19 cellular contexts compared by ENCODE assay signal in genomic region chr16:23052908-23053580, GRCh38.
"Had no signal": no experiment of that assay in that cellular context is flagged by ENCODE, and none has a peak within 500 bp of the region (broad histone marks: within the 10 kb centered on the region; RNA-seq: fewer than 3 reads in every experiment).

No MANE protein-coding gene starts in this region.

- H3K4me1 Mint-ChIP-seq: activated CD8-positive, alpha-beta memory T cell treated with anti-CD3 and anti-CD28 coated beads, Interleukin-2, amount 10 ng/mL, durations not matched to agents 7 days and 5 days; immature natural killer cell had no signal

- H3K27ac ChIP-seq: lower lobe of right lung, thoracic aorta had no signal

- H3K4me1 ChIP-seq: lower lobe of right lung had no signal

- H3K4me3 ChIP-seq: lower lobe of right lung, thoracic aorta had no signal

- H3K27ac Mint-ChIP-seq: activated CD8-positive, alpha-beta memory T cell treated with anti-CD3 and anti-CD28 coated beads, Interleukin-2, amount 10 ng/mL, durations not matched to agents 7 days and 5 days; activated naive CD4-positive, alpha-beta T cell treated with anti-CD3 and anti-CD28 coated beads, Interleukin-2, amount 50 U/mL, for 72 hours; activated T-cell treated with anti-CD3 and anti-CD28 coated beads, Interleukin-2, amount 50 U/mL, for 24 hours; dendritic cell treated with granulocyte-macrophage colony-stimulating factor and Interleukin-4, amounts not matched to agents 40 ng/mL and 50 ng/mL, for 4 days; immature natural killer cell had no signal

- H3K36me3 Mint-ChIP-seq: activated CD8-positive, alpha-beta memory T cell treated with anti-CD3 and anti-CD28 coated beads, Interleukin-2, amount 10 ng/mL, durations not matched to agents 7 days and 5 days; activated naive CD4-positive, alpha-beta T cell treated with anti-CD3 and anti-CD28 coated beads, Interleukin-2, amount 50 U/mL, for 72 hours; brain; immature natural killer cell; naive thymus-derived CD8-positive, alpha-beta T cell had no signal

- H3K9me3 Mint-ChIP-seq: activated naive CD4-positive, alpha-beta T cell treated with anti-CD3 and anti-CD28 coated beads, Interleukin-2, amount 50 U/mL, for 72 hours; activated T-cell treated with anti-CD3 and anti-CD28 coated beads, Interleukin-2, amount 50 U/mL, for 24 hours; dendritic cell treated with granulocyte-macrophage colony-stimulating factor and Interleukin-4, amounts not matched to agents 40 ng/mL and 50 ng/mL, for 4 days; immature natural killer cell had no signal

- H3K4me3 Mint-ChIP-seq: activated CD8-positive, alpha-beta memory T cell treated with anti-CD3 and anti-CD28 coated beads, Interleukin-2, amount 10 ng/mL, durations not matched to agents 7 days and 5 days; activated T-cell treated with anti-CD3 and anti-CD28 coated beads, Interleukin-2, amount 50 U/mL, for 24 hours; dendritic cell treated with granulocyte-macrophage colony-stimulating factor and Interleukin-4, amounts not matched to agents 40 ng/mL and 50 ng/mL, for 4 days; immature natural killer cell; naive thymus-derived CD8-positive, alpha-beta T cell had no signal

- H3K9me3 ChIP-seq: lower lobe of right lung, thoracic aorta had no signal

- H3K36me3 ChIP-seq: lower lobe of right lung, thoracic aorta had no signal

- ATAC-seq: activated CD8-positive, alpha-beta memory T cell treated with anti-CD3 and anti-CD28 coated beads, Interleukin-2, amount 10 ng/mL, durations not matched to agents 7 days and 5 days; activated naive CD4-positive, alpha-beta T cell treated with anti-CD3 and anti-CD28 coated beads, Interleukin-2, amount 50 U/mL, for 72 hours; left cardiac atrium; lower lobe of right lung; naive thymus-derived CD8-positive, alpha-beta T cell; stimulated activated naive CD8-positive, alpha-beta T cell treated with anti-CD3 and anti-CD28 coated beads, Interleukin-15, Interleukin-2, amounts not matched to agents 100 U/mL and 50 U/mL, for 24 hours had no signal

- DNase-seq: activated CD4-positive, alpha-beta T cell treated with anti-CD3 and anti-CD28 coated beads for 1 hour; activated CD4-positive, alpha-beta T cell treated with anti-CD3 and anti-CD28 coated beads, Interleukin-2, amount 50 U/mL, for 48 hours; activated CD8-positive, alpha-beta memory T cell treated with anti-CD3 and anti-CD28 coated beads, Interleukin-2, amount 10 ng/mL, durations not matched to agents 7 days and 5 days; activated effector memory CD4-positive, alpha-beta T cell treated with anti-CD3 and anti-CD28 coated beads, Interleukin-2, amount 50 U/mL, for 16 hours; activated T-cell treated with anti-CD3 and anti-CD28 coated beads, Interleukin-2, amount 50 U/mL, for 24 hours; amniotic stem cell; erythroblast; immature natural killer cell; left cardiac atrium; lower lobe of right lung; naive thymus-derived CD8-positive, alpha-beta T cell; stimulated activated CD4-positive, alpha-beta T cell treated with anti-CD3 and anti-CD28 coated beads, Interleukin-4, amount 100 ng/mL, for 1 hour; stimulated activated CD8-positive, alpha-beta memory T cell treated with anti-CD3 and anti-CD28 coated beads, Interleukin-4, amount 100 ng/mL, for 48 hours; stimulated activated naive CD8-positive, alpha-beta T cell treated with anti-CD3 and anti-CD28 coated beads, Interleukin-15, Interleukin-2, amounts not matched to agents 100 U/mL and 50 U/mL, for 24 hours; T-helper 9 cell had no signal
